In the genomic region with DNA sequence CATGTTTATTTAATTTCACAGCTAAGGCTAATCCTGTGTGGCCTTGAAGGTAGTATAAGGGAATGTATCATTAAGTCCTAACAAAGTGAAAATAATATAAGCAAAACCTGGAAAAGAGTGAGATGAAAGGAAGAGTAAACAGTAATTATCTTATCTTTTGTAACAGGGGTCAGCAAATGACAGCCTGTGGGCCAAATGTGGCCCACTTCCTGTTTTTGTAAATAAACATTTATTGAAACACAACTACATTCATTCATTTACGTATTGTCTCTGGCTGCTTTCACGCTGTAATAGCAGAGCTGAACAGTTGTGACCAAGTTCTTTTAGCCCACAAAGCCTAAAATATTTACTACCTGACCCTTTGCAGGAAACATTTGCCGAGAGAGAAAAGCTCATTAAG, we compare ENCODE assay signal across 19 cellular contexts.
DNase-seq lines count a peak whose midpoint lies in the region; ATAC-seq, FAIRE-seq and TF ChIP-seq lines count a peak whose summit lies in the region.
"Had no signal": no experiment of that assay in that cellular context is flagged by ENCODE, and none has a peak within 500 bp of the region (broad histone marks: within the 10 kb centered on the region; RNA-seq: fewer than 3 reads in every experiment).

No MANE protein-coding gene starts in this region.

- TF ChIP-seq POLR2A in HCT116 (IDR thresholded peaks at IDR 0.05; ENCODE audit: borderline replicate concordance, extremely low read depth, insufficient read depth, insufficient read length) = no peak
- no peak for TF ChIP-seq POLR2A in K562 (conservative IDR thresholded peaks at IDR 0.05)
- no peak for TF ChIP-seq POLR2A in GM12892 (IDR thresholded peaks at IDR 0.05; ENCODE audit: low read depth, low read length)

- no peaks in the 10 kb centered on the region for H3K9me1 ChIP-seq in K562 (ENCODE audit: control insufficient read depth, insufficient read depth, low read length)

- CTCF ChIA-PET in HCT116 (lab: Charles Lee) (interaction anchor here (0.7 to 7.8 kb wide), 14 partner anchors 8 to 536 kb away, joined by 3 to 198 read pairs (median 5); no protein-coding TSS in a partner anchor), K562 (lab: Yijun Ruan, JAX; ENCODE audit: low intra/inter-chr PET ratio) (interaction anchor here (1.4 to 4.9 kb wide), 6 partner anchors 266 to 554 kb away, joined by 6 to 84 read pairs (median 20); no protein-coding TSS in a partner anchor)

- H3K4me2 ChIP-seq in HCT116 (ENCODE audit: low read length) (no peak overlapping the region), K562 (ENCODE audit: insufficient read depth, low read length) (peak overlapping the region; percentile 51)

- intact Hi-C loops in HCT116 (cut with micrococcal nuclease) (loop anchor here (1.0 to 5.0 kb wide), 8 partner anchors 180 to 830 kb away; partner anchors contain the start of gene FBXO38), K562 (cut with micrococcal nuclease) (loop anchor here (1.0 to 10.0 kb wide), 7 partner anchors 266 to 848 kb away; no protein-coding TSS in a partner anchor)

- H2AFZ ChIP-seq in ACC112 (ENCODE audit: low read length, unreplicated experiment) (peak overlapping the region; percentile 93), HCT116 (ENCODE audit: low read depth, low read length, poor library complexity, severe bottlenecking) (peak overlapping the region; percentile 95), K562 (ENCODE audit: low read depth, low read length) (peak overlapping the region; percentile 93)

- H3K36me3 ChIP-seq in ACC112 (ENCODE audit: insufficient read depth, low read length) = no peaks in the 10 kb centered on the region
- H3K36me3 ChIP-seq in HCT116 (ENCODE audit: control insufficient read depth in 1 of 2, insufficient read depth in 2 of 2, low read length in 2 of 2) = no peaks in the 10 kb centered on the region
- H3K36me3 ChIP-seq in K562 (ENCODE audit: control insufficient read depth, insufficient read depth, low read length) = no peaks in the 10 kb centered on the region
- H3K36me3 ChIP-seq: HAP-1, Peyer's patch had no signal

- H3K4me3 ChIP-seq in ACC112 (ENCODE audit: low read depth, low read length) (no peak overlapping the region), HCT116 (replicated peaks in 1 of 2; ENCODE audit: low read depth in 1 of 2, low read length in 2 of 2) (no peak overlapping the region), K562 (no peak overlapping the region)
- H3K4me3 ChIP-seq: A549, HAP-1, Peyer's patch had no signal

- BruUV-seq in HCT116 (replicated peaks; lab: Mats Ljungman, UMichigan) = no TSS peak
- BruUV-seq in K562 (replicated peaks; lab: Mats Ljungman, UMichigan) = no TSS peak

- no peaks in the 10 kb centered on the region for H3K79me2 ChIP-seq in ACC112 (ENCODE audit: control insufficient read depth, insufficient read depth, low read length, unreplicated experiment)
- H3K79me2 ChIP-seq in HCT116 (ENCODE audit: insufficient read depth, low read length) = no peaks in the 10 kb centered on the region
- H3K79me2 ChIP-seq in K562 (ENCODE audit: control insufficient read depth, insufficient read depth, low read length) = no peaks in the 10 kb centered on the region

- POLR2A ChIA-PET in HCT116 (lab: Charles Lee) (no interaction called here), K562 (lab: Yijun Ruan, JAX) (interaction anchor here (0.7 to 1.1 kb wide), 3 partner anchors 294 to 476 kb away, joined by 3 to 4 read pairs (median 3); no protein-coding TSS in a partner anchor)

- H4K20me1 ChIP-seq in HCT116 (ENCODE audit: insufficient read depth) (no peaks in the 10 kb centered on the region), K562 (replicated peaks; ENCODE audit: control insufficient read depth, insufficient read depth, low read length) (no peaks in the 10 kb centered on the region)

- DNase-seq in HCT116 (ENCODE audit: low read depth, low spot score) (no peak), NCI-H748 treated with DMSO at 0.1 percent for 48 hours (lab: John Stamatoyannopoulos, UW) (peak; percentile 66), K562 (ENCODE audit: extremely low read depth in 1 of 4, low spot score in 3 of 4) (no peak), NCI-H526 treated with DMSO at 0.1 percent for 48 hours (lab: John Stamatoyannopoulos, UW) (no peak), GM12892 (ENCODE audit: insufficient read length) (no peak), mucosa of gallbladder (ENCODE audit: low spot score) (no peak)
- no peak for DNase-seq in activated CD4-positive, alpha-beta T cell treated with anti-CD3 and anti-CD28 coated beads for 1 hour
- DNase-seq: DMS 273 treated with DMSO at 0.1 percent for 48 hours, GDM1, KBM-7, NCI-H1092 treated with DMSO at 0.1 percent for 48 hours, NCI-H2227 treated with DMSO at 0.1 percent for 48 hours, NCI-H524, Peyer's patch, SHP77 had no signal

- H3K27me3 ChIP-seq in ACC112 (ENCODE audit: insufficient read depth, low read length) = no peaks in the 10 kb centered on the region
- no peaks in the 10 kb centered on the region; the same call in 1 of the 2 replicates for H3K27me3 ChIP-seq in HCT116 (ENCODE audit: insufficient read depth, low read length)
- H3K27me3 ChIP-seq in K562 (ENCODE audit: control insufficient read depth in 2 of 2, insufficient read depth in 2 of 2, low read length in 2 of 2) = peaks cover 0 to 5% of the 10 kb centered on the region in 2 experiments; a peak in 2 of 5 replicates
- H3K27me3 ChIP-seq: Peyer's patch had no signal

- TF ChIP-seq CTCF in HCT116 (IDR thresholded peaks at IDR 0.05 in 2 of 3, conservative IDR thresholded peaks at IDR 0.05 in 1 of 3; ENCODE audit: borderline replicate concordance in 1 of 3, insufficient read depth in 1 of 3, low read depth in 2 of 3, low read length in 2 of 3) (no peak), K562 (IDR thresholded peaks at IDR 0.05 in 2 of 3, conservative IDR thresholded peaks at IDR 0.05 in 1 of 3; ENCODE audit: insufficient read depth in 2 of 3, low read depth in 1 of 3, low read length in 3 of 3) (no peak)

- no peaks in the 10 kb centered on the region for H3K9me3 ChIP-seq in HCT116 (ENCODE audit: control insufficient read depth in 1 of 2, insufficient read depth in 1 of 2, low read depth in 1 of 2, low read length in 2 of 2)
- H3K9me3 ChIP-seq in K562 (replicated peaks; ENCODE audit: control insufficient read depth, insufficient read depth, low read depth, low read length) = no peaks in the 10 kb centered on the region
- H3K9me3 ChIP-seq: A549, HAP-1, Peyer's patch had no signal

- WGBS in K562 (ENCODE audit: insufficient coverage, low coverage, missing lambda C conversion rate) = 6% methylated on average over 3 of the region's 3 CpGs

- FAIRE-seq in K562 (lab: Jason Lieb, UNC) (peak; percentile 37), GM12892 (lab: Jason Lieb, UNC) (no peak)
- FAIRE-seq: A549 had no signal

- H3K9ac ChIP-seq in HCT116 (ENCODE audit: low read length) (no peak overlapping the region), K562 (ENCODE audit: insufficient read depth in 1 of 2, low read depth in 2 of 2, low read length in 2 of 2) (peak overlapping the region in 1 of 2 experiments; percentile 44; a peak in 1 of 4 replicates)

- peak; percentile 51 for TF ChIP-seq EP300 in K562 (IDR thresholded peaks at IDR 0.05; ENCODE audit: low read length)

- in situ Hi-C loops in K562 (cut with MboI) = loop anchor here (5.0 to 10.0 kb wide), 3 partner anchors 232 to 555 kb away; no protein-coding TSS in a partner anchor

- no peaks in the 10 kb centered on the region for H3K9me2 ChIP-seq in HCT116 (ENCODE audit: insufficient read depth)

- no peak for TF ChIP-seq RAD21 in HCT116 (IDR thresholded peaks at IDR 0.05; ENCODE audit: low read depth)
- TF ChIP-seq RAD21 in K562 (CRISPR knock-in tag; conservative IDR thresholded peaks at IDR 0.05 in 1 of 2, IDR thresholded peaks at IDR 0.05 in 1 of 2) = no peak

- no peak for ATAC-seq in HCT116
- peak; percentile 54 for ATAC-seq in K562
- ATAC-seq: A549 had no signal

- RAD21 ChIA-PET in HCT116 (lab: Charles Lee; ENCODE audit: low non-redundant PET in 1 of 2, low total read pairs in 2 of 2, uncharacterized antibody in 2 of 2, unreplicated experiment in 2 of 2) = interaction anchor here (0.7 to 1.4 kb wide), 4 partner anchors 303 to 382 kb away, joined by 3 to 6 read pairs (median 5); no protein-coding TSS in a partner anchor

- H3K4me1 ChIP-seq in ACC112 (ENCODE audit: control insufficient read depth, insufficient read depth, low read length, unreplicated experiment) = peaks cover 35% of the 10 kb centered on the region
- H3K4me1 ChIP-seq in HCT116 (ENCODE audit: control insufficient read depth in 1 of 2, insufficient read depth in 2 of 2, low read length in 2 of 2) = peaks cover 0 to 9% of the 10 kb centered on the region in 2 experiments; a peak in 2 of 4 replicates
- H3K4me1 ChIP-seq in K562 (replicated peaks in 1 of 2; ENCODE audit: control insufficient read depth in 2 of 2, insufficient read depth in 2 of 2, low read length in 2 of 2) = peaks cover 0 to 21% of the 10 kb centered on the region in 2 experiments; a peak in 3 of 5 replicates
- H3K4me1 ChIP-seq: HAP-1, Peyer's patch had no signal

- no peak overlapping the region for H3K27ac ChIP-seq in ACC112 (ENCODE audit: low read depth, low read length)
- no peak overlapping the region for H3K27ac ChIP-seq in HCT116 (ENCODE audit: low read depth, low read length)
- H3K27ac ChIP-seq in K562 (ENCODE audit: extremely low read depth, low read depth, low read length) = peak overlapping the region; percentile 44; the same call in 2 of the 3 replicates
- H3K27ac ChIP-seq: A549, C4-2B, Peyer's patch had no signal

TF ChIP-seq in HCT116, 20 proteins besides CTCF, POLR2A, EP300 and RAD21 (continues in another document):
- TF ChIP-seq, protein P1, sequence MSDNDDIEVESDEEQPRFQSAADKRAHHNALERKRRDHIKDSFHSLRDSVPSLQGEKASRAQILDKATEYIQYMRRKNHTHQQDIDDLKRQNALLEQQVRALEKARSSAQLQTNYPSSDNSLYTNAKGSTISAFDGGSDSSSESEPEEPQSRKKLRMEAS (IDR thresholded peaks at IDR 0.05) = no peak
- no peak for TF ChIP-seq EGR1 (IDR thresholded peaks at IDR 0.05; ENCODE audit: low read depth)

TF ChIP-seq in K562, 482 proteins besides CTCF, POLR2A, EP300 and RAD21 (continues in another document):
- TF ChIP-seq HMG20A (CRISPR knock-in tag; conservative IDR thresholded peaks at IDR 0.05) = no peak
- peak; percentile 57; the same call in 1 of the 2 replicates for TF ChIP-seq ELF1 (tag; IDR thresholded peaks at IDR 0.05)
